In the genomic region with DNA sequence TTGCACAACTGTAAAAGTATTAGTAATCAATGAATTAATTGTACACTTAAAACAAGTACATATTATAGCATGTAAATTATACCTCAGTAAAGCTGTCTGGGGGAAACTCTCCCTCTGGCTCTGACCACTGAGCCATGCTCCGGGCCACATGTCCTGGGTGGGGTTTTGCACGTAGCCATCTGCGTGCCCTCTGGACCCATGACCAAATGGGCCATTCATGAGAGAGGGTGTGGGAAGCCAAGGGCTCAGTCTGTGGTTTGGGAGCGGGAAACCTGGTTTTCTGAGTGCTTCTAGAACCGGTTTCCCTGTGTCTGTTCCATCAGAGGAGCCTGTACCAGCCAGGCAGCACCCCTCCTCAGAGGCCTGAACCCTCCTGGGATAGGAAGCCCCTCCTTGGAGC, we compare ENCODE assay signal across 16 cellular contexts.
"Had no signal": no experiment of that assay in that cellular context is flagged by ENCODE, and none has a peak within 500 bp of the region (broad histone marks: within the 10 kb centered on the region; RNA-seq: fewer than 3 reads in every experiment).

No MANE protein-coding gene starts in this region.

- H3K27ac Mint-ChIP-seq: activated naive CD8-positive, alpha-beta T cell treated with anti-CD3 and anti-CD28 coated beads, Interleukin-2, amount 50 U/mL, for 24 hours; activated T-cell treated with anti-CD3 and anti-CD28 coated beads, Interleukin-2, amount 50 U/mL, for 72 hours; dendritic cell treated with granulocyte-macrophage colony-stimulating factor and Interleukin-4, amounts not matched to agents 40 ng/mL and 50 ng/mL, for 4 days; nephron progenitor cell; stimulated activated naive B cell treated with anti-CD40 and anti-IgM and Interleukin-4, amounts not matched to agents 10 μg/mL and 1 μg/mL and 100 μg/mL, for 72 hours had no signal

- FAIRE-seq: frontal cortex had no signal

- H3K4me1 Mint-ChIP-seq: stimulated activated naive B cell treated with anti-CD40 and anti-IgM and Interleukin-4, amounts not matched to agents 10 μg/mL and 1 μg/mL and 100 μg/mL, for 72 hours had no signal

- H3K9ac ChIP-seq: parathyroid adenoma, SK-N-SH had no signal

- H3K36me3 Mint-ChIP-seq: activated CD4-positive, alpha-beta memory T cell treated with anti-CD3 and anti-CD28 coated beads for 36 hours; stimulated activated naive B cell treated with anti-CD40 and anti-IgM and Interleukin-4, amounts not matched to agents 10 μg/mL and 1 μg/mL and 100 μg/mL, for 72 hours had no signal

- H3K27ac ChIP-seq: body of pancreas, cardiac muscle cell, heart left ventricle, left ventricle myocardium inferior, parathyroid adenoma, right lobe of liver, upper lobe of right lung had no signal

- H3K27me3 Mint-ChIP-seq: activated CD4-positive, alpha-beta memory T cell treated with anti-CD3 and anti-CD28 coated beads for 36 hours; activated naive CD8-positive, alpha-beta T cell treated with anti-CD3 and anti-CD28 coated beads, Interleukin-2, amount 50 U/mL, for 24 hours; stimulated activated naive B cell treated with anti-CD40 and anti-IgM and Interleukin-4, amounts not matched to agents 10 μg/mL and 1 μg/mL and 100 μg/mL, for 72 hours had no signal

- H2AFZ ChIP-seq: parathyroid adenoma had no signal

- H3K79me2 ChIP-seq: parathyroid adenoma had no signal

- H3K4me2 ChIP-seq: SK-N-SH, smooth muscle cell had no signal

- H3K4me1 ChIP-seq: parathyroid adenoma, right lobe of liver, upper lobe of right lung had no signal

- DNase-seq: upper lobe of right lung had no signal

- H3K27me3 ChIP-seq: body of pancreas, cardiac muscle cell, heart left ventricle, right lobe of liver, upper lobe of right lung had no signal

- H3K4me3 ChIP-seq: body of pancreas, cardiac muscle cell, heart left ventricle, left ventricle myocardium inferior, right lobe of liver, smooth muscle cell, upper lobe of right lung had no signal

- H3K9me3 Mint-ChIP-seq: activated CD4-positive, alpha-beta memory T cell treated with anti-CD3 and anti-CD28 coated beads for 36 hours; activated naive CD8-positive, alpha-beta T cell treated with anti-CD3 and anti-CD28 coated beads, Interleukin-2, amount 50 U/mL, for 24 hours; activated T-cell treated with anti-CD3 and anti-CD28 coated beads, Interleukin-2, amount 50 U/mL, for 72 hours; dendritic cell treated with granulocyte-macrophage colony-stimulating factor and Interleukin-4, amounts not matched to agents 40 ng/mL and 50 ng/mL, for 4 days; nephron progenitor cell; stimulated activated naive B cell treated with anti-CD40 and anti-IgM and Interleukin-4, amounts not matched to agents 10 μg/mL and 1 μg/mL and 100 μg/mL, for 72 hours had no signal

- H3K9me3 ChIP-seq: body of pancreas, heart left ventricle, left ventricle myocardium inferior, right lobe of liver, SK-N-SH, upper lobe of right lung had no signal

- H3K36me3 ChIP-seq: cardiac muscle cell, left ventricle myocardium inferior, right lobe of liver, upper lobe of right lung had no signal

- H3K4me3 Mint-ChIP-seq: activated CD4-positive, alpha-beta memory T cell treated with anti-CD3 and anti-CD28 coated beads for 36 hours; activated naive CD8-positive, alpha-beta T cell treated with anti-CD3 and anti-CD28 coated beads, Interleukin-2, amount 50 U/mL, for 24 hours; activated T-cell treated with anti-CD3 and anti-CD28 coated beads, Interleukin-2, amount 50 U/mL, for 72 hours; dendritic cell treated with granulocyte-macrophage colony-stimulating factor and Interleukin-4, amounts not matched to agents 40 ng/mL and 50 ng/mL, for 4 days; nephron progenitor cell; stimulated activated naive B cell treated with anti-CD40 and anti-IgM and Interleukin-4, amounts not matched to agents 10 μg/mL and 1 μg/mL and 100 μg/mL, for 72 hours had no signal
